8 cellular contexts compared by ENCODE assay signal in the genomic region with DNA sequence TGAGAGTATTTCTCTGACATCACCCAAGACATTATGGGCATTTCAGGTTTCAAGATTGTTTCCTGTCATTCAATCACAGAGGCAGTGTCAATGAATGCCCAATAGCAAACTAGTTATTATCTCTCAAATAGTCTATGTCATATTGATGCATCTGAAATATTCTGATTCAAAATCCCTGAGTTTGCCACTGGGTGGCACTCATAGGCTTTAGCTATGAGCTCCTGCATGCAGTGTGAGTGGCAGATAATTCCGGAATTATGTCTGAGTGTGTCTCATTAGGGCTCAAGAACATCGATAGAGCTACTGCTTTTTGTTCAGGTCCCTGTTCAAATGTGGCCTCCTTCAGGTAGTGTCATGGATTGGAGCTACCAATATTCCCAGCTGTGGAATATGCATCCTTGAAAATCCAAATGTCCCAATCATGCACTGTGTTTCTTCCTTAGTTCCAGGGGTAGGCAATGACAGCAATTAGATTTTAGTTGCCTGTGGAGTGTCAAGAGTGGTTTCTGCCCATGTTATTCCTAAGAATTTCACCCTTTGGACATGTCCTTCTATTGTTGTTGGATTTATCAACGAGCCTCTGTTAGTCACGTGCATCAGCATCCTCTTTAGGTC. TPM values are rescaled to one million over a fixed set of nuclear protein-coding genes. Genes with fewer than 3 reads are reported as not detected.
DNase-seq lines count a peak whose midpoint lies in the region; TF ChIP-seq lines count a peak whose summit lies in the region.

No MANE protein-coding gene starts in this region.

- no peaks in the 10 kb centered on the region for H3K4me1 ChIP-seq in PC-9 (replicated peaks; ENCODE audit: insufficient read depth)
- no peaks in the 10 kb centered on the region for H3K4me1 ChIP-seq in ascending aorta

- CTCF ChIA-PET in PC-9 (lab: Charles Lee) = interaction anchor here (0.6 to 1.4 kb wide), 8 partner anchors 9 to 779 kb away, joined by 3 to 10 read pairs (median 4); a partner anchor contains a TSS

- H4K20me1 ChIP-seq in PC-9 (ENCODE audit: insufficient read depth) = no peaks in the 10 kb centered on the region

- no peaks in the 10 kb centered on the region for H3F3A ChIP-seq in PC-9 (ENCODE audit: insufficient read depth, low read depth)

- H3K27ac ChIP-seq in PC-9 = no peak overlapping the region
- H3K27ac ChIP-seq in ascending aorta = no peak overlapping the region

- POLR2A ChIA-PET in PC-9 (lab: Charles Lee; ENCODE audit: unreplicated experiment) = interaction anchor here (0.5 kb wide), 1 partner anchor 1298 kb away, joined by 3 read pairs; no protein-coding TSS in a partner anchor

- H2AFZ ChIP-seq in PC-9 = no peak overlapping the region

- peak; percentile 83 for DNase-seq in DMS53 (lab: John Stamatoyannopoulos, UW)
- DNase-seq in HPDE6-E6E7 (ENCODE audit: extremely low spot score) = peak; percentile 42
- peak; percentile 54 to 55 for DNase-seq in PC-9
- DNase-seq in ascending aorta (ENCODE audit: low spot score in 2 of 2) = no peak
- DNase-seq in hippocampal formation (lab: John Stamatoyannopoulos, UW) = peak; percentile 50 to 55
- DNase-seq in stimulated activated CD4-positive, alpha-beta T cell treated with anti-CD3 and anti-CD28 coated beads, Interleukin-12 subunit alpha, Interleukin-12 subunit beta, amount 100 ng/mL, for 48 hours (ENCODE audit: low read depth in 2 of 3, low spot score in 1 of 3) = peak in 2 of 3 donors; percentile 16 to 42
- DNase-seq in NK-92 (lab: John Stamatoyannopoulos, UW; ENCODE audit: unreplicated experiment) = no peak
- no peak for DNase-seq in mesenteric fat pad (ENCODE audit: low spot score)

- H3K79me2 ChIP-seq in PC-9 (ENCODE audit: low read depth) = no peaks in the 10 kb centered on the region

- H3K9me2 ChIP-seq in PC-9 (ENCODE audit: insufficient read depth) = no peaks in the 10 kb centered on the region

- H3K4me2 ChIP-seq in PC-9 = no peak overlapping the region

- H3K9me3 ChIP-seq in PC-9 (ENCODE audit: insufficient read depth, low read depth) = no peaks in the 10 kb centered on the region
- no peaks in the 10 kb centered on the region for H3K9me3 ChIP-seq in ascending aorta

- no TSS peak for BruUV-seq in PC-9 (replicated peaks; lab: Mats Ljungman, UMichigan)

- intact Hi-C loops in PC-9 (cut with micrococcal nuclease; ENCODE audit: unreplicated experiment) = loop anchor here (1.0 to 10.0 kb wide), 5 partner anchors 83 to 779 kb away; a partner anchor contains a TSS
- intact Hi-C loops in ascending aorta (cut with DNase I) = loop anchor here (1.0 kb wide), 1 partner anchor 82 kb away; no protein-coding TSS in a partner anchor

- TF ChIP-seq CTCF in PC-9 (conservative IDR thresholded peaks at IDR 0.05) (peak; percentile 84), ascending aorta (IDR thresholded peaks at IDR 0.05) (peak; percentile 26 to 61 (median 42))

- peaks cover 90% of the 10 kb centered on the region for H3K27me3 ChIP-seq in PC-9 (ENCODE audit: insufficient read depth, low read depth)
- no peaks in the 10 kb centered on the region for H3K27me3 ChIP-seq in ascending aorta

- H3K36me3 ChIP-seq in PC-9 (ENCODE audit: low read depth) = no peaks in the 10 kb centered on the region
- H3K36me3 ChIP-seq in ascending aorta = no peaks in the 10 kb centered on the region

- H3K4me3 ChIP-seq in PC-9 = no peak overlapping the region
- no peak overlapping the region for H3K4me3 ChIP-seq in ascending aorta

RNA-seq across cellular contexts. Expression of a gene that starts 7.8 kb away (rescaled TPM):
- total RNA-seq in PC-9 (2021) = not detected in 2 replicates
- not detected for total RNA-seq in ascending aorta
- total RNA-seq in mesenteric fat pad = not detected

RNA-seq across cellular contexts. Expression of a gene that starts 30.9 kb away (rescaled TPM):
- not detected in 2 replicates for total RNA-seq in PC-9 (2021)
- not detected for total RNA-seq in ascending aorta
- not detected for total RNA-seq in mesenteric fat pad

RNA-seq across cellular contexts. Expression of a gene that starts 35.9 kb away (rescaled TPM):
- 277 and 282 TPM in 2 replicates for total RNA-seq in PC-9 (2021)
- total RNA-seq in ascending aorta = 96.9 TPM
- total RNA-seq in mesenteric fat pad = 96.8 TPM

Comparison
In these comparisons a context has a peak if more than half of its experiments do, and no peak if none do; other contexts are left out.
1. DNase-seq: peak in DMS53 (single experiment), HPDE6-E6E7 (single experiment), PC-9 (2 of 2), hippocampal formation (2 of 2) and stimulated activated CD4-positive, alpha-beta T cell treated with anti-CD3 and anti-CD28 coated beads, Interleukin-12 subunit alpha, Interleukin-12 subunit beta, amount 100 ng/mL, for 48 hours (2 of 3); none in ascending aorta (0 of 2), NK-92 (single experiment) and mesenteric fat pad (single experiment).